In genomic region chr2:202033317-202034248, GRCh38 we compare ENCODE assay signal across 8 cellular contexts. TPM values are rescaled to one million over a fixed set of nuclear protein-coding genes. Genes with fewer than 3 reads are reported as not detected.
DNase-seq lines count a peak whose midpoint lies in the region; ATAC-seq lines count a peak whose summit lies in the region.

Gene FZD7 (plus strand): TSS chr2:202033855. CDS start chr2:202034648, 793 bp downstream.

- DNase-seq in A172 (ENCODE audit: low spot score): peak; percentile 73
- DNase-seq in NCI-H2171 treated with DMSO at 0.1 percent for 48 hours (lab: John Stamatoyannopoulos, UW): peak; percentile 86
- DNase-seq in activated CD4-positive, alpha-beta T cell treated with anti-CD3 and anti-CD28 coated beads for 1 hour: peak; percentile 76
- peak; percentile 96 for DNase-seq in cerebellum (ENCODE audit: low spot score)
- peak; percentile 77 for DNase-seq in kidney glomerular epithelial cell (lab: John Stamatoyannopoulos, UW)
- DNase-seq in stimulated activated CD4-positive, alpha-beta T cell treated with anti-CD3 and anti-CD28 coated beads, Interleukin-15, amount 100 ng/mL, for 24 hours: peak; percentile 90

- ATAC-seq in GM18502 (IDR thresholded peaks at IDR 0.05; ENCODE audit: poor library complexity, unreplicated experiment) (peak; percentile 81), HG02973 (IDR thresholded peaks at IDR 0.05; ENCODE audit: unreplicated experiment) (peak; percentile 79)

RNA-seq across cellular contexts. Expression of gene FZD7, which starts in this region (rescaled TPM):
- 8.6 and 10.8 TPM in 2 replicates for total RNA-seq in A172 (2014; rRNA removed; shearing (Covaris generic))
- total RNA-seq in cerebellum: 48.7 TPM

Comparison
In these comparisons a context has a peak if more than half of its experiments do, and no peak if none do; other contexts are left out.
1. Peak in every context shown above with its lines: DNase-seq and ATAC-seq.